ENCODE assay signal across 1 cellular context in genomic region chr7:102888561-102889233, GRCh38.
TF ChIP-seq lines count a peak whose summit lies in the region.

No MANE protein-coding gene starts in this region.

TF ChIP-seq in HepG2, 621 proteins besides CTCF, POLR2A, EP300 and RAD21 (continued from another document):
- no peak for TF ChIP-seq AHDC1 (CRISPR knock-in tag; IDR thresholded peaks at IDR 0.05; ENCODE audit: borderline replicate concordance)
